In the genomic region with DNA sequence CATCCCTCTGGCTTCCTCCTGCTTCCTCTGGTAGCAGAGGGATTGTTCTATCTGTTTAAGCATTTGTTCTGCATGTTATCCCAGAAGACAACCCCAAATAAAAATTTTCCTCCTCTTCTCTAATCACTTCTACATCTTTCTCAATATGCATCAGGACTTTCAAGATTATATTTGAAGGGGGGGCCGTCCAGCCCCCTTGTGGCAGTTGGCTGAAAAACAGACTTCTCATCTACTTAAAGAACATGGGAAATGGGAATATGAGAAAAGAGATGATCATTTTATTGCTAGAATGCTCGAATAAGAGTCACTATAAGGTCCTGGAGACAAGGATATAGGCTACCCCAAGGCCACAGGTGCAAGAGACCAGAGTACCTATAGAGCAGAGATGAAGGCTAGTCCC, we compare ENCODE assay signal across 1 cellular context.
TF ChIP-seq lines count a peak whose summit lies in the region.

No MANE protein-coding gene starts in this region.

TF ChIP-seq in SK-N-SH, 30 proteins besides CTCF, POLR2A, EP300 and RAD21 (continued from another document):
- TF ChIP-seq, protein P1, sequence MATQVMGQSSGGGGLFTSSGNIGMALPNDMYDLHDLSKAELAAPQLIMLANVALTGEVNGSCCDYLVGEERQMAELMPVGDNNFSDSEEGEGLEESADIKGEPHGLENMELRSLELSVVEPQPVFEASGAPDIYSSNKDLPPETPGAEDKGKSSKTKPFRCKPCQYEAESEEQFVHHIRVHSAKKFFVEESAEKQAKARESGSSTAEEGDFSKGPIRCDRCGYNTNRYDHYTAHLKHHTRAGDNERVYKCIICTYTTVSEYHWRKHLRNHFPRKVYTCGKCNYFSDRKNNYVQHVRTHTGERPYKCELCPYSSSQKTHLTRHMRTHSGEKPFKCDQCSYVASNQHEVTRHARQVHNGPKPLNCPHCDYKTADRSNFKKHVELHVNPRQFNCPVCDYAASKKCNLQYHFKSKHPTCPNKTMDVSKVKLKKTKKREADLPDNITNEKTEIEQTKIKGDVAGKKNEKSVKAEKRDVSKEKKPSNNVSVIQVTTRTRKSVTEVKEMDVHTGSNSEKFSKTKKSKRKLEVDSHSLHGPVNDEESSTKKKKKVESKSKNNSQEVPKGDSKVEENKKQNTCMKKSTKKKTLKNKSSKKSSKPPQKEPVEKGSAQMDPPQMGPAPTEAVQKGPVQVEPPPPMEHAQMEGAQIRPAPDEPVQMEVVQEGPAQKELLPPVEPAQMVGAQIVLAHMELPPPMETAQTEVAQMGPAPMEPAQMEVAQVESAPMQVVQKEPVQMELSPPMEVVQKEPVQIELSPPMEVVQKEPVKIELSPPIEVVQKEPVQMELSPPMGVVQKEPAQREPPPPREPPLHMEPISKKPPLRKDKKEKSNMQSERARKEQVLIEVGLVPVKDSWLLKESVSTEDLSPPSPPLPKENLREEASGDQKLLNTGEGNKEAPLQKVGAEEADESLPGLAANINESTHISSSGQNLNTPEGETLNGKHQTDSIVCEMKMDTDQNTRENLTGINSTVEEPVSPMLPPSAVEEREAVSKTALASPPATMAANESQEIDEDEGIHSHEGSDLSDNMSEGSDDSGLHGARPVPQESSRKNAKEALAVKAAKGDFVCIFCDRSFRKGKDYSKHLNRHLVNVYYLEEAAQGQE (IDR thresholded peaks at IDR 0.05; ENCODE audit: low read depth, low read length), result no peak
- TF ChIP-seq, protein P2, sequence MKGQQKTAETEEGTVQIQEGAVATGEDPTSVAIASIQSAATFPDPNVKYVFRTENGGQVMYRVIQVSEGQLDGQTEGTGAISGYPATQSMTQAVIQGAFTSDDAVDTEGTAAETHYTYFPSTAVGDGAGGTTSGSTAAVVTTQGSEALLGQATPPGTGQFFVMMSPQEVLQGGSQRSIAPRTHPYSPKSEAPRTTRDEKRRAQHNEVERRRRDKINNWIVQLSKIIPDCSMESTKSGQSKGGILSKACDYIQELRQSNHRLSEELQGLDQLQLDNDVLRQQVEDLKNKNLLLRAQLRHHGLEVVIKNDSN (IDR thresholded peaks at IDR 0.05; ENCODE audit: borderline replicate concordance, low read depth), result no peak
- TF ChIP-seq FOXJ3 (CRISPR knock-in tag; IDR thresholded peaks at IDR 0.05) (no peak), JUND (IDR thresholded peaks at IDR 0.05) (no peak), GABPA (IDR thresholded peaks at IDR 0.05; ENCODE audit: low read depth) (no peak), NRF1 (IDR thresholded peaks at IDR 0.05; ENCODE audit: low read depth, low read length) (no peak), MXI1 (IDR thresholded peaks at IDR 0.05; ENCODE audit: low read depth, low read length) (no peak), EZH2phosphoT487 (IDR thresholded peaks at IDR 0.05; ENCODE audit: borderline replicate concordance, low read depth) (no peak), TEAD4 (IDR thresholded peaks at IDR 0.05; ENCODE audit: borderline replicate concordance, insufficient read depth) (no peak), GATA2 (CRISPR knock-in tag; IDR thresholded peaks at IDR 0.05) (no peak)
- TF ChIP-seq, protein P3, sequence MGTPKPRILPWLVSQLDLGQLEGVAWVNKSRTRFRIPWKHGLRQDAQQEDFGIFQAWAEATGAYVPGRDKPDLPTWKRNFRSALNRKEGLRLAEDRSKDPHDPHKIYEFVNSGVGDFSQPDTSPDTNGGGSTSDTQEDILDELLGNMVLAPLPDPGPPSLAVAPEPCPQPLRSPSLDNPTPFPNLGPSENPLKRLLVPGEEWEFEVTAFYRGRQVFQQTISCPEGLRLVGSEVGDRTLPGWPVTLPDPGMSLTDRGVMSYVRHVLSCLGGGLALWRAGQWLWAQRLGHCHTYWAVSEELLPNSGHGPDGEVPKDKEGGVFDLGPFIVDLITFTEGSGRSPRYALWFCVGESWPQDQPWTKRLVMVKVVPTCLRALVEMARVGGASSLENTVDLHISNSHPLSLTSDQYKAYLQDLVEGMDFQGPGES (IDR thresholded peaks at IDR 0.05; ENCODE audit: low read depth, low read length), result no peak
- TF ChIP-seq, protein P4, sequence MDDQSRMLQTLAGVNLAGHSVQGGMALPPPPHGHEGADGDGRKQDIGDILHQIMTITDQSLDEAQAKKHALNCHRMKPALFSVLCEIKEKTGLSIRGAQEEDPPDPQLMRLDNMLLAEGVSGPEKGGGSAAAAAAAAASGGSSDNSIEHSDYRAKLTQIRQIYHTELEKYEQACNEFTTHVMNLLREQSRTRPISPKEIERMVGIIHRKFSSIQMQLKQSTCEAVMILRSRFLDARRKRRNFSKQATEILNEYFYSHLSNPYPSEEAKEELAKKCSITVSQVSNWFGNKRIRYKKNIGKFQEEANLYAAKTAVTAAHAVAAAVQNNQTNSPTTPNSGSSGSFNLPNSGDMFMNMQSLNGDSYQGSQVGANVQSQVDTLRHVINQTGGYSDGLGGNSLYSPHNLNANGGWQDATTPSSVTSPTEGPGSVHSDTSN (IDR thresholded peaks at IDR 0.05), result no peak
- TF ChIP-seq, protein P5, sequence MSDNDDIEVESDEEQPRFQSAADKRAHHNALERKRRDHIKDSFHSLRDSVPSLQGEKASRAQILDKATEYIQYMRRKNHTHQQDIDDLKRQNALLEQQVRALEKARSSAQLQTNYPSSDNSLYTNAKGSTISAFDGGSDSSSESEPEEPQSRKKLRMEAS (IDR thresholded peaks at IDR 0.05; ENCODE audit: low read depth), result no peak
